14 cellular contexts compared by ENCODE assay signal in genomic region chr7:156026076-156027002, GRCh38.
DNase-seq lines count a peak whose midpoint lies in the region; ATAC-seq and TF ChIP-seq lines count a peak whose summit lies in the region.
"Had no signal": no experiment of that assay in that cellular context is flagged by ENCODE, and none has a peak within 500 bp of the region (broad histone marks: within the 10 kb centered on the region; RNA-seq: fewer than 3 reads in every experiment).

No MANE protein-coding gene starts in this region.

- H3K27ac Mint-ChIP-seq in activated CD8-positive, alpha-beta memory T cell treated with anti-CD3 and anti-CD28 coated beads, Interleukin-2, amount 10 ng/mL, durations not matched to agents 7 days and 5 days = no peak overlapping the region
- H3K27ac Mint-ChIP-seq in endodermal cell = no peak overlapping the region
- H3K27ac Mint-ChIP-seq in CD4-positive, alpha-beta T cell = no peak overlapping the region
- H3K27ac Mint-ChIP-seq: B cell; CD4-positive, alpha-beta memory T cell; GM23338; IgD-negative memory B cell had no signal

- H3K4ac ChIP-seq in neuronal stem cell (ENCODE audit: low read length) = no peak overlapping the region

- no peaks in the 10 kb centered on the region for H3K27me3 ChIP-seq in endodermal cell (ENCODE audit: control insufficient read depth, insufficient read depth, low read length, poor library complexity, severe bottlenecking)
- no peaks in the 10 kb centered on the region for H3K27me3 ChIP-seq in neuronal stem cell (ENCODE audit: control insufficient read depth in 3 of 3, insufficient read depth in 3 of 3, low read depth in 1 of 3, low read length in 3 of 3)
- no peaks in the 10 kb centered on the region for H3K27me3 ChIP-seq in CD4-positive, alpha-beta T cell (ENCODE audit: control insufficient read depth, insufficient read depth, low read length)

- no peaks in the 10 kb centered on the region for H3K4me1 Mint-ChIP-seq in activated CD8-positive, alpha-beta memory T cell treated with anti-CD3 and anti-CD28 coated beads, Interleukin-2, amount 10 ng/mL, durations not matched to agents 7 days and 5 days
- peaks cover 14% of the 10 kb centered on the region for H3K4me1 Mint-ChIP-seq in endodermal cell
- H3K4me1 Mint-ChIP-seq in CD4-positive, alpha-beta T cell (ENCODE audit: low read depth) = no peaks in the 10 kb centered on the region
- H3K4me1 Mint-ChIP-seq: B cell; CD4-positive, alpha-beta memory T cell; GM23338 had no signal

- peak overlapping the region; percentile 83 for H3K18ac ChIP-seq in neuronal stem cell (ENCODE audit: low read length)

- H4K8ac ChIP-seq in neuronal stem cell (ENCODE audit: low read depth, low read length) = no peak overlapping the region

- H3K9me3 Mint-ChIP-seq in activated CD8-positive, alpha-beta memory T cell treated with anti-CD3 and anti-CD28 coated beads, Interleukin-2, amount 10 ng/mL, durations not matched to agents 7 days and 5 days (ENCODE audit: low read depth) = no peaks in the 10 kb centered on the region
- H3K9me3 Mint-ChIP-seq in endodermal cell = no peaks in the 10 kb centered on the region
- no peaks in the 10 kb centered on the region for H3K9me3 Mint-ChIP-seq in CD4-positive, alpha-beta T cell
- H3K9me3 Mint-ChIP-seq: GM23338 had no signal

- no peak overlapping the region for H2BK120ac ChIP-seq in neuronal stem cell (ENCODE audit: low read depth, low read length)

- no peak for TF ChIP-seq CTCF in endodermal cell (conservative IDR thresholded peaks at IDR 0.05)
- TF ChIP-seq CTCF in CD4-positive, alpha-beta T cell (IDR thresholded peaks at IDR 0.05) = no peak

- H3K4me1 ChIP-seq in endodermal cell (ENCODE audit: control insufficient read depth, insufficient read depth, low read length) (peaks cover 7% of the 10 kb centered on the region), neuronal stem cell (ENCODE audit: control insufficient read depth in 2 of 2, insufficient read depth in 1 of 2, low read depth in 1 of 2, low read length in 2 of 2) (peaks cover 0 to 31% of the 10 kb centered on the region in 2 donors)

- CTCF ChIA-PET in activated CD8-positive, alpha-beta memory T cell treated with anti-CD3 and anti-CD28 coated beads, Interleukin-2, amount 10 ng/mL, durations not matched to agents 7 days and 5 days (lab: Charles Lee) = no interaction called here
- CTCF ChIA-PET in CD4-positive, alpha-beta T cell (lab: Charles Lee) = no interaction called here

- H3K9me3 ChIP-seq in endodermal cell (ENCODE audit: control insufficient read depth, low read length) (no peaks in the 10 kb centered on the region), neuronal stem cell (replicated peaks in 1 of 2; ENCODE audit: control insufficient read depth in 2 of 2, insufficient read depth in 1 of 2, low read depth in 1 of 2, low read length in 2 of 2) (no peaks in the 10 kb centered on the region)
- no peaks in the 10 kb centered on the region for H3K9me3 ChIP-seq in CD4-positive, alpha-beta T cell (ENCODE audit: control insufficient read depth, low read length)

- no peak overlapping the region for H2AFZ ChIP-seq in neuronal stem cell (ENCODE audit: low read length)
- H2AFZ ChIP-seq: GM23338 had no signal

- H2BK5ac ChIP-seq in neuronal stem cell (ENCODE audit: low read length) = peak overlapping the region; percentile 62

- H3K36me3 ChIP-seq in endodermal cell (ENCODE audit: control insufficient read depth, insufficient read depth, low read length) (no peaks in the 10 kb centered on the region), neuronal stem cell (replicated peaks in 1 of 2; ENCODE audit: control insufficient read depth in 2 of 2, insufficient read depth in 2 of 2, low read length in 2 of 2) (no peaks in the 10 kb centered on the region)

- no peak overlapping the region for H2BK15ac ChIP-seq in neuronal stem cell (ENCODE audit: low read length)

- H3K27me3 Mint-ChIP-seq in activated CD8-positive, alpha-beta memory T cell treated with anti-CD3 and anti-CD28 coated beads, Interleukin-2, amount 10 ng/mL, durations not matched to agents 7 days and 5 days = no peaks in the 10 kb centered on the region
- H3K27me3 Mint-ChIP-seq in endodermal cell (ENCODE audit: insufficient read depth) = no peaks in the 10 kb centered on the region
- no peaks in the 10 kb centered on the region for H3K27me3 Mint-ChIP-seq in CD4-positive, alpha-beta T cell
- H3K27me3 Mint-ChIP-seq: B cell; CD4-positive, alpha-beta memory T cell had no signal

- POLR2A ChIA-PET in CD4-positive, alpha-beta T cell (lab: Charles Lee) = no interaction called here

- intact Hi-C loops in CD4-positive, alpha-beta T cell (cut with DNase I, micrococcal nuclease) = no loop called here

- H3K36me3 Mint-ChIP-seq in activated CD8-positive, alpha-beta memory T cell treated with anti-CD3 and anti-CD28 coated beads, Interleukin-2, amount 10 ng/mL, durations not matched to agents 7 days and 5 days = no peaks in the 10 kb centered on the region
- H3K36me3 Mint-ChIP-seq in endodermal cell (ENCODE audit: low read depth) = no peaks in the 10 kb centered on the region
- no peaks in the 10 kb centered on the region for H3K36me3 Mint-ChIP-seq in CD4-positive, alpha-beta T cell (ENCODE audit: low read depth)
- H3K36me3 Mint-ChIP-seq: CD4-positive, alpha-beta memory T cell; IgD-negative memory B cell had no signal

- WGBS in endodermal cell (ENCODE audit: insufficient coverage in 1 of 2, insufficient read length in 1 of 2), 2 experiments = 90 to 97% methylated on average over 18 to 22 of the region's 22 CpGs
- no CpG with 5 or more reads among the region's 22 CpGs for WGBS in neuronal stem cell (ENCODE audit: extremely low coverage in 2 of 2, insufficient read length in 2 of 2, insufficient replicate concordance in 1 of 2), 2 donors

- no peak overlapping the region for H3K9ac ChIP-seq in endodermal cell (ENCODE audit: extremely low read depth, low read length, poor library complexity, severe bottlenecking)
- no peak overlapping the region for H3K9ac ChIP-seq in neuronal stem cell (ENCODE audit: low read depth, low read length, poor library complexity)

- H3K27ac ChIP-seq in endodermal cell (ENCODE audit: low read depth, low read length) (no peak overlapping the region), neuronal stem cell (replicated peaks; ENCODE audit: low read length) (peak overlapping the region; percentile 27)
- no peak overlapping the region for H3K27ac ChIP-seq in CD4-positive, alpha-beta T cell (ENCODE audit: low read depth, low read length)

- no peak for ATAC-seq in activated CD8-positive, alpha-beta memory T cell treated with anti-CD3 and anti-CD28 coated beads, Interleukin-2, amount 10 ng/mL, durations not matched to agents 7 days and 5 days
- no peak for ATAC-seq in CD4-positive, alpha-beta T cell (ENCODE audit: poor library complexity)
- ATAC-seq: GM23338 had no signal

- no peak overlapping the region for H3K14ac ChIP-seq in neuronal stem cell (ENCODE audit: low read length)

- no peak overlapping the region for H2BK12ac ChIP-seq in neuronal stem cell (ENCODE audit: low read length)

- H3K4me2 ChIP-seq in neuronal stem cell (ENCODE audit: insufficient read depth, low read length, poor library complexity, severe bottlenecking) = no peak overlapping the region
- H3K4me2 ChIP-seq: GM23338 had no signal

- no peak overlapping the region for H3K4me3 Mint-ChIP-seq in activated CD8-positive, alpha-beta memory T cell treated with anti-CD3 and anti-CD28 coated beads, Interleukin-2, amount 10 ng/mL, durations not matched to agents 7 days and 5 days
- no peak overlapping the region for H3K4me3 Mint-ChIP-seq in endodermal cell
- H3K4me3 Mint-ChIP-seq in CD4-positive, alpha-beta T cell = no peak overlapping the region
- H3K4me3 Mint-ChIP-seq: B cell; CD4-positive, alpha-beta memory T cell; GM23338; IgD-negative memory B cell had no signal

- H3K4me3 ChIP-seq in endodermal cell (ENCODE audit: low read length) = no peak overlapping the region
- no peak overlapping the region for H3K4me3 ChIP-seq in neuronal stem cell (ENCODE audit: low read length in 2 of 2)
- H3K4me3 ChIP-seq: GM23338 had no signal

- H3K79me1 ChIP-seq in neuronal stem cell (ENCODE audit: low read depth, low read length) = no peaks in the 10 kb centered on the region

- peak overlapping the region; percentile 43 for H2AK5ac ChIP-seq in neuronal stem cell (ENCODE audit: low read depth, low read length)

- peak overlapping the region; percentile 44 for H4K91ac ChIP-seq in neuronal stem cell (ENCODE audit: low read depth, low read length, poor library complexity)

- H3K23ac ChIP-seq in neuronal stem cell (ENCODE audit: low read depth, low read length, poor library complexity) = no peak overlapping the region

- DNase-seq in activated CD8-positive, alpha-beta memory T cell treated with anti-CD3 and anti-CD28 coated beads, Interleukin-2, amount 10 ng/mL, durations not matched to agents 7 days and 5 days = peak; percentile 28
- DNase-seq in activated CD8-positive, alpha-beta memory T cell treated with anti-CD3 and anti-CD28 coated beads, Interleukin-2, amount 50 U/mL, for 4 hours = no peak
- peak; percentile 27 for DNase-seq in endodermal cell
- no peak for DNase-seq in neuronal stem cell (ENCODE audit: low spot score)
- no peak for DNase-seq in activated CD4-positive, CD25-positive, alpha-beta regulatory T cell treated with anti-CD3 and anti-CD28 coated beads, Interleukin-2, amount 50 U/mL, for 72 hours
- DNase-seq in CD4-positive, alpha-beta T cell = no peak
- no peak for DNase-seq in NCI-H146 (lab: John Stamatoyannopoulos, UW)
- DNase-seq: C1 segment of cervical spinal cord; CD4-positive, alpha-beta memory T cell; DMS53; H7 had no signal

Comparison
In these comparisons a context has a peak if more than half of its experiments do, and no peak if none do; other contexts are left out.
1. DNase-seq: peak in activated CD8-positive, alpha-beta memory T cell treated with anti-CD3 and anti-CD28 coated beads, Interleukin-2, amount 10 ng/mL, durations not matched to agents 7 days and 5 days (single experiment) and endodermal cell (single experiment); none in activated CD8-positive, alpha-beta memory T cell treated with anti-CD3 and anti-CD28 coated beads, Interleukin-2, amount 50 U/mL, for 4 hours (single experiment), neuronal stem cell (single experiment), activated CD4-positive, CD25-positive, alpha-beta regulatory T cell treated with anti-CD3 and anti-CD28 coated beads, Interleukin-2, amount 50 U/mL, for 72 hours (single experiment), CD4-positive, alpha-beta T cell (0 of 10) and NCI-H146 (single experiment).